Comparison of ENCODE assay signal across 17 cellular contexts in genomic region chrX:20418809-20419208, GRCh38.
DNase-seq lines count a peak whose midpoint lies in the region; ATAC-seq and TF ChIP-seq lines count a peak whose summit lies in the region.
"Had no signal": no experiment of that assay in that cellular context is flagged by ENCODE, and none has a peak within 500 bp of the region (broad histone marks: within the 10 kb centered on the region; RNA-seq: fewer than 3 reads in every experiment).

No MANE protein-coding gene starts in this region.

- no peak overlapping the region for H2AFZ ChIP-seq in DND-41 (ENCODE audit: low read depth, low read length)

- H3K4me3 ChIP-seq in DND-41 (ENCODE audit: low read depth in 1 of 2, low read length in 2 of 2) = no peak overlapping the region
- no peak overlapping the region for H3K4me3 ChIP-seq in left lung
- no peak overlapping the region for H3K4me3 ChIP-seq in ovary
- H3K4me3 ChIP-seq: colonic mucosa, right atrium auricular region, vagina had no signal

- TF ChIP-seq CTCF in DND-41 (IDR thresholded peaks at IDR 0.05; ENCODE audit: borderline replicate concordance, extremely low read depth, low read length, poor library complexity, severe bottlenecking) (no peak), left lung (IDR thresholded peaks at IDR 0.05) (no peak), ovary (IDR thresholded peaks at IDR 0.05) (no peak)

- 66 to 71% (median 70%) methylated on average over 6 of the region's 6 CpGs for WGBS in ovary, 3 donors

- H3K4me1 ChIP-seq in DND-41 (ENCODE audit: insufficient read depth, low read length) = peaks cover 24% of the 10 kb centered on the region
- peaks cover 0 to 3% of the 10 kb centered on the region in 2 donors for H3K4me1 ChIP-seq in left lung
- no peaks in the 10 kb centered on the region for H3K4me1 ChIP-seq in ovary (ENCODE audit: insufficient read depth)
- H3K4me1 ChIP-seq: colonic mucosa, right atrium auricular region, vagina had no signal

- H3K36me3 ChIP-seq in DND-41 (ENCODE audit: insufficient read depth, low read length) (no peaks in the 10 kb centered on the region), left lung (no peaks in the 10 kb centered on the region), ovary (no peaks in the 10 kb centered on the region)
- H3K36me3 ChIP-seq: colonic mucosa, right atrium auricular region, vagina had no signal

- no peaks in the 10 kb centered on the region for H3K27me3 ChIP-seq in DND-41 (ENCODE audit: insufficient read depth, low read length, poor library complexity)
- no peaks in the 10 kb centered on the region for H3K27me3 ChIP-seq in left lung
- no peaks in the 10 kb centered on the region for H3K27me3 ChIP-seq in ovary
- H3K27me3 ChIP-seq: colonic mucosa, right atrium auricular region, vagina had no signal

- DNase-seq in DND-41 = peak; percentile 51
- DNase-seq in left lung = no peak
- DNase-seq in kidney tubule cell (ENCODE audit: low spot score) = no peak
- DNase-seq in KBM-7 = no peak
- no peak for DNase-seq in ovary
- DNase-seq in NCI-H2227 treated with DMSO at 0.1 percent for 48 hours (lab: John Stamatoyannopoulos, UW) = no peak
- DNase-seq: activated CD8-positive, alpha-beta memory T cell treated with anti-CD3 and anti-CD28 coated beads, Interleukin-2, amount 50 U/mL, for 48 hours; colonic mucosa; NCI-H1105 treated with DMSO at 0.1 percent for 48 hours; NCI-H446 treated with DMSO at 0.1 percent for 48 hours; nephron progenitor cell had no signal

- H4K20me1 ChIP-seq in DND-41 (ENCODE audit: insufficient read depth, low read length) = no peaks in the 10 kb centered on the region

- H3K9me3 ChIP-seq in DND-41 (ENCODE audit: insufficient read depth, low read length, severe bottlenecking) (no peaks in the 10 kb centered on the region), left lung (no peaks in the 10 kb centered on the region), ovary (no peaks in the 10 kb centered on the region)
- H3K9me3 ChIP-seq: colonic mucosa, right atrium auricular region, vagina had no signal

- ATAC-seq in DND-41 (ENCODE audit: insufficient read depth, low read depth) = peak; percentile 71
- peak; percentile 16 for ATAC-seq in GM19397 (IDR thresholded peaks at IDR 0.05; ENCODE audit: unreplicated experiment)
- ATAC-seq in HG03460 (IDR thresholded peaks at IDR 0.05; ENCODE audit: unreplicated experiment) = peak; percentile 28
- ATAC-seq in left lung = peak; percentile 30
- ATAC-seq: PC-3 had no signal

- TF ChIP-seq EP300 in ovary (IDR thresholded peaks at IDR 0.05) = no peak

- no peak overlapping the region for H3K9ac ChIP-seq in DND-41 (ENCODE audit: low read depth, low read length)

- H3K4me2 ChIP-seq in DND-41 (ENCODE audit: insufficient read depth, low read length) = peak overlapping the region; percentile 51

- in situ Hi-C loops in KBM-7 (cut with MboI; ENCODE audit: low pct_unique_long_range_greater_than_20kb, low sequenced_read_pairs) = no loop called here

- intact Hi-C loops in left lung (cut with DNase I) = no loop called here
- intact Hi-C loops in ovary (cut with DNase I) = no loop called here

- no peaks in the 10 kb centered on the region for H3K79me2 ChIP-seq in DND-41 (ENCODE audit: insufficient read depth, low read length)

- TF ChIP-seq POLR2A in ovary (IDR thresholded peaks at IDR 0.05) = no peak

- H3K27ac ChIP-seq in DND-41 (ENCODE audit: low read length) = peak overlapping the region; percentile 57
- no peak overlapping the region for H3K27ac ChIP-seq in left lung
- H3K27ac ChIP-seq in ovary = no peak overlapping the region
- H3K27ac ChIP-seq: colonic mucosa, right atrium auricular region, vagina, VCaP had no signal

Comparison
In these comparisons a context has a peak if more than half of its experiments do, and no peak if none do; other contexts are left out.
1. ATAC-seq: peak in every context shown above with its lines; median percentile 71 in DND-41; 30 in left lung; 28 in HG03460; 16 in GM19397.